Comparison of ENCODE assay signal across 8 cellular contexts in the genomic region with DNA sequence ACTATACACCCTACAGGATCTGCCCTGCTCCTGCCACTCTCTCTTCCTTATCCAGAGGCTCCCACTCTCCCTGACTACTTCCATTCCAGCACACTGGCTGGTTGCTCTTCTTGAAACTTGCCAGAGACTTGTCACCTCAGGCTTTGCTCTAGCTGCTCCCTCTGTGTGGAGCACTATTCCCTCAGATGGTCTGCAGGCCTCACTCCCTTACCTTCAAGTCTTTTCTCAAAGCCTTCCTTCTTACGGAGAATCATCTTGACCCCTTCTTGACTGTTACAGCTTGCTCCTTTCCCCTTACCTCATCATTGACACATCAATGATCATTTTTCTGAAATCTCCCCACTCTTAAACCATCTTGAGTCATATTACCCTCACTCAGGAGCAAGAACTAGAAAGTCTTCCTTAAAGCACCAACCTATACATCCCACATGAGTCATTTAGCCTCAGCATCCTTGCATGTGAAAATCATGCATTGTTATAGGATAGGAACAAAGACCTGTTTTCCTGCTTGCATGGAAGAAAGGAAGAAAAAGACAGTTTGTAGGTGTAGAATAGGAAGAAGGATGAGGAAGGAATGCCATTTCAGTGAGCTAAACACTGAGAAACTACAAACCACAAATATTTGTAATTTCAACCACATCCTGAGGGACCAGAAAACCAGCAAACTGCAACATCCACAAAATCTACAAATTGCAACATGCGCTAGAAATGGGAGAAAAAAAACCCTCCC. TPM values are rescaled to one million over a fixed set of nuclear protein-coding genes. Genes with fewer than 3 reads are reported as not detected.
DNase-seq lines count a peak whose midpoint lies in the region; ATAC-seq and TF ChIP-seq lines count a peak whose summit lies in the region.

No MANE protein-coding gene starts in this region.

- H3K9me3 Mint-ChIP-seq in activated CD8-positive, alpha-beta T cell treated with anti-CD3 and anti-CD28 coated beads, Interleukin-2, amount 10 ng/mL, durations not matched to agents 7 days and 5 days (ENCODE audit: insufficient read depth): no peaks in the 10 kb centered on the region

- ATAC-seq in GM18870 (IDR thresholded peaks at IDR 0.05; ENCODE audit: unreplicated experiment): peak; percentile 90
- ATAC-seq in HG03442 (IDR thresholded peaks at IDR 0.05; ENCODE audit: unreplicated experiment): peak; percentile 82
- ATAC-seq in activated CD8-positive, alpha-beta T cell treated with anti-CD3 and anti-CD28 coated beads, Interleukin-2, amount 10 ng/mL, durations not matched to agents 7 days and 5 days: peak; percentile 57
- ATAC-seq in Right ventricle myocardium inferior: no peak
- ATAC-seq in GM19455 (IDR thresholded peaks at IDR 0.05; ENCODE audit: unreplicated experiment): no peak
- ATAC-seq in GM18517 (IDR thresholded peaks at IDR 0.05; ENCODE audit: unreplicated experiment): no peak

- CTCF ChIA-PET in activated CD8-positive, alpha-beta T cell treated with anti-CD3 and anti-CD28 coated beads, Interleukin-2, amount 10 ng/mL, durations not matched to agents 7 days and 5 days (lab: Charles Lee): interaction anchor here (0.7 to 1.6 kb wide), 4 partner anchors 25 to 445 kb away, joined by 3 read pairs; no protein-coding TSS in a partner anchor

- H3K36me3 Mint-ChIP-seq in activated CD8-positive, alpha-beta T cell treated with anti-CD3 and anti-CD28 coated beads, Interleukin-2, amount 10 ng/mL, durations not matched to agents 7 days and 5 days (ENCODE audit: low read depth): peaks cover 20% of the 10 kb centered on the region

- no peaks in the 10 kb centered on the region for H3K27me3 ChIP-seq in prostate gland (replicated peaks; ENCODE audit: insufficient read depth)

- no peaks in the 10 kb centered on the region for H3K27me3 Mint-ChIP-seq in activated CD8-positive, alpha-beta T cell treated with anti-CD3 and anti-CD28 coated beads, Interleukin-2, amount 10 ng/mL, durations not matched to agents 7 days and 5 days (ENCODE audit: low read depth)

- H3K27ac Mint-ChIP-seq in activated CD8-positive, alpha-beta T cell treated with anti-CD3 and anti-CD28 coated beads, Interleukin-2, amount 10 ng/mL, durations not matched to agents 7 days and 5 days: no peak overlapping the region

- H3K36me3 ChIP-seq in prostate gland: peaks cover 0 to 6% of the 10 kb centered on the region in 2 donors

- no peaks in the 10 kb centered on the region for H3K9me3 ChIP-seq in prostate gland

- no peak overlapping the region for H3K4me3 Mint-ChIP-seq in activated CD8-positive, alpha-beta T cell treated with anti-CD3 and anti-CD28 coated beads, Interleukin-2, amount 10 ng/mL, durations not matched to agents 7 days and 5 days

- WGBS in prostate gland: 88% methylated on average over 2 of the region's 2 CpGs

- no peak for TF ChIP-seq POLR2A in prostate gland (IDR thresholded peaks at IDR 0.05)

- no peak overlapping the region for H3K4me3 ChIP-seq in prostate gland

- intact Hi-C loops in prostate gland (cut with DNase I) (no loop called here), Right ventricle myocardium inferior (cut with DNase I) (no loop called here)

- POLR2A ChIA-PET in activated CD8-positive, alpha-beta T cell treated with anti-CD3 and anti-CD28 coated beads, Interleukin-2, amount 10 ng/mL, durations not matched to agents 7 days and 5 days (lab: Charles Lee): no interaction called here

- H3K27ac ChIP-seq in prostate gland: peak overlapping the region; percentile 15 to 67

- H3K4me1 Mint-ChIP-seq in activated CD8-positive, alpha-beta T cell treated with anti-CD3 and anti-CD28 coated beads, Interleukin-2, amount 10 ng/mL, durations not matched to agents 7 days and 5 days (ENCODE audit: low read depth): peaks cover 3% of the 10 kb centered on the region

- DNase-seq in activated CD8-positive, alpha-beta T cell treated with anti-CD3 and anti-CD28 coated beads, Interleukin-2, amount 10 ng/mL, durations not matched to agents 7 days and 5 days: no peak
- DNase-seq in prostate gland (ENCODE audit: low spot score) (no peak), D341Med (ENCODE audit: low spot score) (no peak), Right ventricle myocardium inferior (ENCODE audit: missing footprints) (no peak)

- peaks cover 11% of the 10 kb centered on the region for H3K4me1 ChIP-seq in prostate gland (replicated peaks)

- TF ChIP-seq CTCF in prostate gland (IDR thresholded peaks at IDR 0.05): no peak

RNA-seq across cellular contexts. Expression of a gene that starts 55.7 kb away (rescaled TPM):
- total RNA-seq in activated CD8-positive, alpha-beta T cell treated with anti-CD3 and anti-CD28 coated beads, Interleukin-2, amount 10 ng/mL, durations not matched to agents 7 days and 5 days: 10 to 100 TPM; 15.0 to 18.0 TPM
- total RNA-seq in prostate gland: 100 to 1,000 TPM in 1 of 2 donors, 10 to 100 TPM in 1; 86.1 to 133 TPM
- 48.1 TPM for total RNA-seq in Right ventricle myocardium inferior

Comparison
In these comparisons a context has a peak if more than half of its experiments do, and no peak if none do; other contexts are left out.
1. ATAC-seq: peak in GM18870 (single experiment), HG03442 (single experiment) and activated CD8-positive, alpha-beta T cell treated with anti-CD3 and anti-CD28 coated beads, Interleukin-2, amount 10 ng/mL, durations not matched to agents 7 days and 5 days (single experiment); none in Right ventricle myocardium inferior (single experiment), GM19455 (single experiment) and GM18517 (single experiment).